ENCODE assay signal across 13 cellular contexts in the genomic region with DNA sequence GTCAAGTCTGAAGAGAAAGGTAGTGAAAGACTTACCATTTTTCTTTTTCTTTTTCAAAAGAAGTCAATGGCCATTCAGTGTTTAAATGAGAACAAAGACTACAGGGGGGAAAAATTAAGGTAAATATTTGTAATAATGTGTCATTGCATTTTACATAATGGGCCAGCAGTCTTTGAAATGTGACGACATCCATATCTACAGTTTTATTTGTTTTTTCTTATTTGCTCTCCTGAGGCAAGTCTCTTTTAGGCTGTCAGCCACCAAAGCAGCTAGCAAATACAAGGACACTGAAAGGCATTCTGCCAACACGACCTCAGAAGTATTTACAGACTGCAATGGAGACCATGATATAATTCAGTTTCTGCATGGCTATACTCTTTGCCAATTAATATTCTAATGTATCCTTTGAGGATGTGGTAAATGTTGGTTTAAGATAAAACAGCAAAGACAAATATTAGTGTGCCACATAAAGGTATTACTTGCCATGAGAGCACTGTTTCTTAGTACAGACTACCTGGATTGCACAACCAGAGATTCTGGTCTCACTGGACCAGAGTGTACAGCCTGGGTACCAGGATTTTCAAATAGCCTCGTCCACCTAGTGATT.
DNase-seq lines count a peak whose midpoint lies in the region; ATAC-seq and TF ChIP-seq lines count a peak whose summit lies in the region.
"Had no signal": no experiment of that assay in that cellular context is flagged by ENCODE, and none has a peak within 500 bp of the region (broad histone marks: within the 10 kb centered on the region; RNA-seq: fewer than 3 reads in every experiment).

No MANE protein-coding gene starts in this region.

- no peak for TF ChIP-seq POLR2A in adrenal gland (IDR thresholded peaks at IDR 0.05)
- TF ChIP-seq POLR2A in sigmoid colon (IDR thresholded peaks at IDR 0.05): no peak

- no peaks in the 10 kb centered on the region for H3K4me1 Mint-ChIP-seq in effector memory CD8-positive, alpha-beta T cell (ENCODE audit: low read depth in 2 of 2)
- H3K4me1 Mint-ChIP-seq: immature natural killer cell, neural progenitor cell had no signal

- H3K9me3 ChIP-seq in adrenal gland (replicated peaks in 1 of 3) (no peaks in the 10 kb centered on the region), left lung (no peaks in the 10 kb centered on the region), sigmoid colon (no peaks in the 10 kb centered on the region)
- H3K9me3 ChIP-seq: BE2C had no signal

- 33 to 39% (median 35%) methylated on average over 3 of the region's 3 CpGs for WGBS in adrenal gland, 4 donors
- WGBS in sigmoid colon, 2 donors: 16 to 54% methylated on average over 3 of the region's 3 CpGs

- no peak overlapping the region for H3K27ac Mint-ChIP-seq in effector memory CD8-positive, alpha-beta T cell
- H3K27ac Mint-ChIP-seq: immature natural killer cell, neural progenitor cell had no signal

- H3K4me3 ChIP-seq in adrenal gland (no peak overlapping the region), left lung (no peak overlapping the region), sigmoid colon (no peak overlapping the region)
- H3K4me3 ChIP-seq: neural progenitor cell had no signal

- intact Hi-C loops in adrenal gland (cut with DNase I) (no loop called here), left lung (cut with DNase I) (no loop called here), sigmoid colon (cut with DNase I) (no loop called here)

- no peaks in the 10 kb centered on the region for H3K27me3 ChIP-seq in adrenal gland
- peaks cover 0 to 4% of the 10 kb centered on the region in 2 donors for H3K27me3 ChIP-seq in left lung
- H3K27me3 ChIP-seq in sigmoid colon: no peaks in the 10 kb centered on the region
- H3K27me3 ChIP-seq: BE2C, neural progenitor cell had no signal

- peak; percentile 91 for ATAC-seq in left lung
- no peak for ATAC-seq in effector memory CD8-positive, alpha-beta T cell (replicated peaks)

- H3K36me3 ChIP-seq in adrenal gland (replicated peaks in 1 of 2) (no peaks in the 10 kb centered on the region), left lung (no peaks in the 10 kb centered on the region), sigmoid colon (no peaks in the 10 kb centered on the region)
- H3K36me3 ChIP-seq: BE2C, neural progenitor cell had no signal

- no peaks in the 10 kb centered on the region for H3K4me1 ChIP-seq in adrenal gland (replicated peaks in 1 of 2)
- H3K4me1 ChIP-seq in left lung: no peaks in the 10 kb centered on the region
- peaks cover 0 to 9% (median 4%) of the 10 kb centered on the region in 4 donors for H3K4me1 ChIP-seq in sigmoid colon
- H3K4me1 ChIP-seq: BE2C, neural progenitor cell had no signal

- DNase-seq in COR-L47 (lab: John Stamatoyannopoulos, UW) (peak; percentile 76), M059J (ENCODE audit: low read depth) (peak; percentile 90), adrenal gland (peak in 5 of 7 donors; percentile 30 to 55 (median 31)), left lung (peak in 1 of 2 donors; percentile 45), SW 1271 (lab: John Stamatoyannopoulos, UW) (no peak), sigmoid colon (no peak), NCI-H1694 treated with DMSO at 0.1 percent for 48 hours (lab: John Stamatoyannopoulos, UW) (no peak)
- no peak for DNase-seq in effector memory CD8-positive, alpha-beta T cell
- DNase-seq: activated CD8-positive, alpha-beta memory T cell treated with anti-CD3 and anti-CD28 coated beads, Interleukin-2, amount 50 U/mL, for 4 hours; amygdala; BE2C; immature natural killer cell had no signal

- TF ChIP-seq CTCF in adrenal gland (IDR thresholded peaks at IDR 0.05) (no peak), left lung (IDR thresholded peaks at IDR 0.05) (no peak), sigmoid colon (IDR thresholded peaks at IDR 0.05) (no peak)

- no peak overlapping the region for H3K4me3 Mint-ChIP-seq in effector memory CD8-positive, alpha-beta T cell
- H3K4me3 Mint-ChIP-seq: immature natural killer cell had no signal

- H3K27ac ChIP-seq in adrenal gland (no peak overlapping the region), left lung (peak overlapping the region in 1 of 2 donors; percentile 35), sigmoid colon (no peak overlapping the region)
- H3K27ac ChIP-seq: neural progenitor cell had no signal

- no peak for TF ChIP-seq EP300 in sigmoid colon (IDR thresholded peaks at IDR 0.05)

- no peaks in the 10 kb centered on the region for H3K9me3 Mint-ChIP-seq in effector memory CD8-positive, alpha-beta T cell
- H3K9me3 Mint-ChIP-seq: immature natural killer cell, neural progenitor cell had no signal

- peaks cover 16 to 54% of the 10 kb centered on the region in 2 donors for H3K27me3 Mint-ChIP-seq in effector memory CD8-positive, alpha-beta T cell

- H3K36me3 Mint-ChIP-seq in effector memory CD8-positive, alpha-beta T cell (ENCODE audit: insufficient read depth): no peaks in the 10 kb centered on the region
- H3K36me3 Mint-ChIP-seq: immature natural killer cell, neural progenitor cell had no signal

Comparison
In these comparisons a context has a peak if more than half of its experiments do, and no peak if none do; other contexts are left out.
1. DNase-seq: peak in COR-L47 (single experiment), M059J (single experiment) and adrenal gland (5 of 7); none in SW 1271 (0 of 2), effector memory CD8-positive, alpha-beta T cell (0 of 3), sigmoid colon (single experiment) and NCI-H1694 treated with DMSO at 0.1 percent for 48 hours (single experiment).